ENCODE assay signal across 10 cellular contexts in genomic region chr14:92759300-92759678, GRCh38. TPM values are rescaled to one million over a fixed set of nuclear protein-coding genes. Genes with fewer than 3 reads are reported as not detected.
A peak's percentile ranks its signal among the peaks of the same experiment; 100 is the strongest.
DNase-seq lines count a peak whose midpoint lies in the region; ATAC-seq and TF ChIP-seq lines count a peak whose summit lies in the region.
"Had no signal": no experiment of that assay in that cellular context is flagged by ENCODE, and none has a peak within 500 bp of the region (broad histone marks: within the 10 kb centered on the region; RNA-seq: fewer than 3 reads in every experiment).

No MANE protein-coding gene starts in this region.

- H3K4me1 Mint-ChIP-seq in WTC11 (no peaks in the 10 kb centered on the region), neural progenitor cell (peaks cover 10% of the 10 kb centered on the region)
- H3K4me1 Mint-ChIP-seq in effector memory CD8-positive, alpha-beta T cell (ENCODE audit: low read depth in 2 of 2): peaks cover 0 to 3% of the 10 kb centered on the region in 2 donors

- no peak overlapping the region for H3K27ac Mint-ChIP-seq in WTC11
- H3K27ac Mint-ChIP-seq in neural progenitor cell: no peak overlapping the region
- no peak overlapping the region for H3K27ac Mint-ChIP-seq in effector memory CD8-positive, alpha-beta T cell

- no peak for TF ChIP-seq POLR2A in NB4 (IDR thresholded peaks at IDR 0.05; ENCODE audit: extremely low read depth, insufficient read length)

- peak; percentile 75 for ATAC-seq in WTC11
- no peak for ATAC-seq in effector memory CD8-positive, alpha-beta T cell (replicated peaks)
- no peak for ATAC-seq in HG02885 (IDR thresholded peaks at IDR 0.05; ENCODE audit: poor library complexity, unreplicated experiment)

- DNase-seq in NOMO-1 treated with DMSO at 0.1 percent for 48 hours (lab: John Stamatoyannopoulos, UW; ENCODE audit: unreplicated experiment) (peak; percentile 23), NOMO-1 treated with dmso at 0.1 percent for 144 hours (lab: John Stamatoyannopoulos, UW; ENCODE audit: unreplicated experiment) (no peak), NB4 (ENCODE audit: low read depth) (peak; percentile 71), WTC11 (ENCODE audit: low spot score) (peak; percentile 30), neural progenitor cell (ENCODE audit: low spot score) (peak; percentile 26), amniotic stem cell (lab: John Stamatoyannopoulos, UW) (no peak)
- DNase-seq in effector memory CD8-positive, alpha-beta T cell: no peak
- DNase-seq: GOT3 had no signal

- POLR2A ChIA-PET in WTC11 (lab: Charles Lee): no interaction called here

- no peak overlapping the region for H3K9ac ChIP-seq in neural progenitor cell

- H3K4me3 Mint-ChIP-seq in WTC11 (no peak overlapping the region), neural progenitor cell (no peak overlapping the region)
- H3K4me3 Mint-ChIP-seq in effector memory CD8-positive, alpha-beta T cell: no peak overlapping the region

- H4K20me1 ChIP-seq in neural progenitor cell (ENCODE audit: low read depth): no peaks in the 10 kb centered on the region

- TF ChIP-seq CTCF in NB4 (IDR thresholded peaks at IDR 0.05; ENCODE audit: low read depth, low read length) (no peak), WTC11 (IDR thresholded peaks at IDR 0.05) (no peak), neural progenitor cell (IDR thresholded peaks at IDR 0.05) (no peak)

- H3K36me3 Mint-ChIP-seq in WTC11 (no peaks in the 10 kb centered on the region), neural progenitor cell (no peaks in the 10 kb centered on the region)
- H3K36me3 Mint-ChIP-seq in effector memory CD8-positive, alpha-beta T cell (ENCODE audit: insufficient read depth): no peaks in the 10 kb centered on the region

- H3K27me3 Mint-ChIP-seq in WTC11 (ENCODE audit: low read depth) (peaks cover 12% of the 10 kb centered on the region; the same call in 1 of the 2 replicates), neural progenitor cell (ENCODE audit: insufficient read depth, low read depth) (no peaks in the 10 kb centered on the region)
- peaks cover 11 to 13% of the 10 kb centered on the region in 2 donors for H3K27me3 Mint-ChIP-seq in effector memory CD8-positive, alpha-beta T cell

- no peak overlapping the region for H3K4me2 ChIP-seq in neural progenitor cell

- no peaks in the 10 kb centered on the region for H3F3A ChIP-seq in neural progenitor cell (ENCODE audit: low read depth)

- H3K9me3 Mint-ChIP-seq in WTC11 (peaks cover 23% of the 10 kb centered on the region), neural progenitor cell (peaks cover 2% of the 10 kb centered on the region)
- H3K9me3 Mint-ChIP-seq in effector memory CD8-positive, alpha-beta T cell: no peaks in the 10 kb centered on the region

- no peak overlapping the region for H2AFZ ChIP-seq in neural progenitor cell (replicated peaks)

- no peak overlapping the region for H3K4me3 ChIP-seq in NB4 (ENCODE audit: low read depth, low read length)
- H3K4me3 ChIP-seq in neural progenitor cell: no peak overlapping the region
- H3K4me3 ChIP-seq: ascending aorta had no signal

- H3K4me1 ChIP-seq in neural progenitor cell: no peaks in the 10 kb centered on the region
- H3K4me1 ChIP-seq: ascending aorta had no signal

- no peak overlapping the region for H3K27ac ChIP-seq in neural progenitor cell
- H3K27ac ChIP-seq: ascending aorta had no signal

- H3K36me3 ChIP-seq in neural progenitor cell: no peaks in the 10 kb centered on the region
- H3K36me3 ChIP-seq: ascending aorta had no signal

- no peaks in the 10 kb centered on the region for H3K79me2 ChIP-seq in neural progenitor cell (ENCODE audit: low read depth)

- H3K9me3 ChIP-seq in neural progenitor cell (ENCODE audit: low read depth): no peaks in the 10 kb centered on the region
- H3K9me3 ChIP-seq: ascending aorta had no signal

- CTCF ChIA-PET in WTC11 (lab: Charles Lee): interaction anchor here (1.4 kb wide), 1 partner anchor 72 kb away, joined by 3 read pairs; no protein-coding TSS in a partner anchor

- H3K27me3 ChIP-seq in neural progenitor cell: no peaks in the 10 kb centered on the region
- H3K27me3 ChIP-seq: ascending aorta had no signal

TF ChIP-seq in WTC11, 78 proteins besides CTCF, POLR2A, EP300 and RAD21:
- TF ChIP-seq CBFB (CRISPR knock-in tag; IDR thresholded peaks at IDR 0.05; ENCODE audit: low read depth) (no peak), RORB (CRISPR knock-in tag; IDR thresholded peaks at IDR 0.05) (no peak), MLX (CRISPR knock-in tag; IDR thresholded peaks at IDR 0.05) (no peak), ZNF532 (CRISPR knock-in tag; IDR thresholded peaks at IDR 0.05; ENCODE audit: borderline replicate concordance) (no peak), ATF6 (CRISPR knock-in tag; IDR thresholded peaks at IDR 0.05) (no peak)

RNA-seq across cellular contexts. Expression of gene LGMN, which starts 10.9 kb away (rescaled TPM):
- total RNA-seq in WTC11 (2021) (55.7 to 68.0 TPM (median 66.1 TPM) in 3 replicates), neural progenitor cell (ENCODE audit: low replicate concordance) (71.8 and 87.0 TPM in 2 replicates)

RNA-seq across cellular contexts. Expression of gene GOLGA5, which starts 34.8 kb away (rescaled TPM):
- total RNA-seq in WTC11 (2021): 23.8 to 27.0 TPM (median 25.0 TPM) in 3 replicates
- 28.3 and 34.2 TPM in 2 replicates for total RNA-seq in neural progenitor cell (ENCODE audit: low replicate concordance)

Comparison
In these comparisons a context has a peak if more than half of its experiments do, and no peak if none do; other contexts are left out.
1. DNase-seq: peak in NOMO-1 treated with DMSO at 0.1 percent for 48 hours (single experiment), NB4 (single experiment), WTC11 (single experiment) and neural progenitor cell (single experiment); none in NOMO-1 treated with dmso at 0.1 percent for 144 hours (single experiment), effector memory CD8-positive, alpha-beta T cell (0 of 3) and amniotic stem cell (single experiment).